1 cellular context compared by ENCODE assay signal in genomic region chr20:20228351-20228750, GRCh38.
TF ChIP-seq lines count a peak whose summit lies in the region.

No MANE protein-coding gene starts in this region.

TF ChIP-seq in GM23338, 12 proteins besides CTCF, POLR2A, EP300 and RAD21 (continued from another document):
- TF ChIP-seq ZNF462 (CRISPR knock-in tag; IDR thresholded peaks at IDR 0.05), result no peak
- no peak for TF ChIP-seq CREB1 (CRISPR knock-in tag; IDR thresholded peaks at IDR 0.05; ENCODE audit: low read depth)
- TF ChIP-seq ZNF114 (CRISPR knock-in tag; IDR thresholded peaks at IDR 0.05), result no peak
- TF ChIP-seq EZH2 (IDR thresholded peaks at IDR 0.05; ENCODE audit: low read depth, unreplicated experiment), result no peak
- no peak for TF ChIP-seq STAT1 (IDR thresholded peaks at IDR 0.05; ENCODE audit: unreplicated experiment)
- no peak for TF ChIP-seq JUNB (IDR thresholded peaks at IDR 0.05; ENCODE audit: unreplicated experiment)
- no peak for TF ChIP-seq ETS1 (IDR thresholded peaks at IDR 0.05)
- no peak for TF ChIP-seq POLR2AphosphoS5 (IDR thresholded peaks at IDR 0.05; ENCODE audit: low read depth)
- no peak for TF ChIP-seq EZH2phosphoT487 (IDR thresholded peaks at IDR 0.05; ENCODE audit: unreplicated experiment)
TF ChIP-seq in GM23338: peak in this region for 0.
